Comparison of ENCODE assay signal across 1 cellular context in genomic region chr11:119782673-119783072, GRCh38.
TF ChIP-seq lines count a peak whose summit lies in the region.

No MANE protein-coding gene starts in this region.

TF ChIP-seq in GM12878, 131 proteins besides CTCF, POLR2A, EP300 and RAD21:
- TF ChIP-seq RUNX3 (IDR thresholded peaks at IDR 0.05; ENCODE audit: low read length), result peak; percentile 45; the same call in 1 of the 2 replicates
- no peak for TF ChIP-seq IRF3 (IDR thresholded peaks at IDR 0.05)
- peak; percentile 91 for TF ChIP-seq MEF2A (IDR thresholded peaks at IDR 0.05; ENCODE audit: insufficient read depth, low read depth, low read length)
- TF ChIP-seq MTA2 (IDR thresholded peaks at IDR 0.05; ENCODE audit: low read depth), result no peak
- peak; percentile 65 for TF ChIP-seq MEF2B (IDR thresholded peaks at IDR 0.05; ENCODE audit: partially characterized antibody, poor library complexity, severe bottlenecking)
